In genomic region chr16:12729448-12729847, GRCh38 we compare ENCODE assay signal across 14 cellular contexts.
DNase-seq lines count a peak whose midpoint lies in the region; ATAC-seq, FAIRE-seq and TF ChIP-seq lines count a peak whose summit lies in the region.
"Had no signal": no experiment of that assay in that cellular context is flagged by ENCODE, and none has a peak within 500 bp of the region (broad histone marks: within the 10 kb centered on the region; RNA-seq: fewer than 3 reads in every experiment).

No MANE protein-coding gene starts in this region.

- peak; percentile 93 for FAIRE-seq in endothelial cell of umbilical vein (lab: Jason Lieb, UNC)
- FAIRE-seq: endometrium, GM19239, HTR-8/SVneo had no signal

- peaks cover 2% of the 10 kb centered on the region for H3K79me2 ChIP-seq in endothelial cell of umbilical vein (ENCODE audit: control insufficient read depth, insufficient read depth, low read length)

- ATAC-seq in HG02678 (IDR thresholded peaks at IDR 0.05; ENCODE audit: unreplicated experiment): no peak

- CTCF ChIA-PET in endothelial cell of umbilical vein (lab: Charles Lee) (interaction anchor here (0.7 to 1.9 kb wide), 8 partner anchors 72 to 634 kb away, joined by 3 to 6 read pairs (median 4); no protein-coding TSS in a partner anchor), GM10248 (lab: Yijun Ruan, JAX) (no interaction called here)

- TF ChIP-seq CTCF in endothelial cell of umbilical vein (IDR thresholded peaks at IDR 0.05; ENCODE audit: extremely low read depth in 1 of 2, insufficient read depth in 1 of 2, low read depth in 1 of 2, low read length in 2 of 2): no peak
- no peak for TF ChIP-seq CTCF in GM10248 (IDR thresholded peaks at IDR 0.05; ENCODE audit: control extremely low read depth, extremely low read depth, low read depth, missing control alignments)

- no peaks in the 10 kb centered on the region for H3K27me3 ChIP-seq in endothelial cell of umbilical vein (ENCODE audit: control insufficient read depth in 2 of 2, insufficient read depth in 2 of 2, low read length in 2 of 2)

- POLR2A ChIA-PET in endothelial cell of umbilical vein (lab: Charles Lee): interaction anchor here (1.4 kb wide), 1 partner anchor 72 kb away, joined by 5 read pairs; no protein-coding TSS in a partner anchor
- POLR2A ChIA-PET in GM10248 (lab: Yijun Ruan, JAX): no interaction called here

- no peaks in the 10 kb centered on the region for H3K9me1 ChIP-seq in endothelial cell of umbilical vein (replicated peaks; ENCODE audit: control insufficient read depth, extremely low read depth, insufficient read depth, low read length)

- no peak overlapping the region for H3K4me3 ChIP-seq in endothelial cell of umbilical vein (replicated peaks in 1 of 3; ENCODE audit: insufficient read depth in 1 of 3, low read depth in 1 of 3, low read length in 3 of 3)
- H3K4me3 ChIP-seq: prostate gland had no signal

- dilution Hi-C loops in endothelial cell of umbilical vein (cut with MboI; ENCODE audit: extremely low pct_ligation_motif_present, low sequenced_read_pairs): no loop called here

- H3K4me1 ChIP-seq in endothelial cell of umbilical vein (ENCODE audit: control insufficient read depth, extremely low read depth, insufficient read depth, low read length): peaks cover 21% of the 10 kb centered on the region

- no peak for TF ChIP-seq POLR2A in endothelial cell of umbilical vein (IDR thresholded peaks at IDR 0.05; ENCODE audit: low read depth, low read length)

- peak overlapping the region; percentile 33 for H2AFZ ChIP-seq in endothelial cell of umbilical vein (ENCODE audit: low read depth, low read length)

- H3K9ac ChIP-seq in endothelial cell of umbilical vein (replicated peaks; ENCODE audit: extremely low read depth, insufficient read depth, low read length): peak overlapping the region; percentile 81

- BruUV-seq in endothelial cell of umbilical vein (replicated peaks; lab: Mats Ljungman, UMichigan): no TSS peak

- no peaks in the 10 kb centered on the region for H4K20me1 ChIP-seq in endothelial cell of umbilical vein (replicated peaks; ENCODE audit: control insufficient read depth, extremely low read depth, insufficient read depth, low read length)

- intact Hi-C loops in endothelial cell of umbilical vein (cut with micrococcal nuclease): loop anchor here (1.0 to 5.0 kb wide), 4 partner anchors 55 to 88 kb away; no protein-coding TSS in a partner anchor

- H3K27ac ChIP-seq in endothelial cell of umbilical vein (ENCODE audit: insufficient read depth, low read depth, low read length): peak overlapping the region; percentile 96

- peak overlapping the region; percentile 36 for H3K4me2 ChIP-seq in endothelial cell of umbilical vein (ENCODE audit: insufficient read depth, low read length)

- peak; percentile 53 for DNase-seq in Daoy (ENCODE audit: low read depth)
- DNase-seq in LHCN-M2 (ENCODE audit: low read depth): peak; percentile 72
- peak; percentile 94 for DNase-seq in endothelial cell of umbilical vein (ENCODE audit: low read depth, low spot score)
- DNase-seq in renal cortical epithelial cell (ENCODE audit: low read depth): peak; percentile 74
- DNase-seq in GM10248 (ENCODE audit: extremely low spot score): no peak
- no peak for DNase-seq in NAMALWA (ENCODE audit: low spot score)
- DNase-seq: NCI-H1105 treated with DMSO at 0.1 percent for 48 hours, NCI-H526 treated with DMSO at 0.1 percent for 48 hours, SHP77 had no signal

- no peaks in the 10 kb centered on the region for H3K9me3 ChIP-seq in endothelial cell of umbilical vein (replicated peaks; ENCODE audit: control insufficient read depth, insufficient read depth, low read length)
- H3K9me3 ChIP-seq: prostate gland had no signal

- H3K36me3 ChIP-seq in endothelial cell of umbilical vein (ENCODE audit: control insufficient read depth in 2 of 2, extremely low read depth in 1 of 2, insufficient read depth in 2 of 2, low read length in 2 of 2): no peaks in the 10 kb centered on the region
- H3K36me3 ChIP-seq: prostate gland had no signal

TF ChIP-seq in endothelial cell of umbilical vein, 7 proteins besides CTCF, POLR2A, EP300 and RAD21:
- TF ChIP-seq EZH2 (IDR thresholded peaks at IDR 0.05; ENCODE audit: borderline replicate concordance, low read depth, low read length, severe bottlenecking) (no peak), POLR2AphosphoS5 (IDR thresholded peaks at IDR 0.05; ENCODE audit: insufficient read depth, low read depth, low read length) (peak; percentile 27), GATA2 (IDR thresholded peaks at IDR 0.05; ENCODE audit: insufficient read depth, insufficient read length, low read depth, low read length) (no peak), JUN (IDR thresholded peaks at IDR 0.05; ENCODE audit: borderline replicate concordance, insufficient read depth, insufficient read length, low read depth) (peak; percentile 68), FOS (IDR thresholded peaks at IDR 0.05; ENCODE audit: borderline replicate concordance, insufficient read depth, low read length) (peak; percentile 77), MYC (IDR thresholded peaks at IDR 0.05; ENCODE audit: low read depth, low read length) (no peak)
- TF ChIP-seq, protein P1, sequence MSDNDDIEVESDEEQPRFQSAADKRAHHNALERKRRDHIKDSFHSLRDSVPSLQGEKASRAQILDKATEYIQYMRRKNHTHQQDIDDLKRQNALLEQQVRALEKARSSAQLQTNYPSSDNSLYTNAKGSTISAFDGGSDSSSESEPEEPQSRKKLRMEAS (IDR thresholded peaks at IDR 0.05; ENCODE audit: insufficient read depth, insufficient read length): no peak

Comparison
In these comparisons a context has a peak if more than half of its experiments do, and no peak if none do; other contexts are left out.
1. DNase-seq: peak in Daoy (single experiment), LHCN-M2 (single experiment), endothelial cell of umbilical vein (single experiment) and renal cortical epithelial cell (single experiment); none in GM10248 (single experiment) and NAMALWA (single experiment).